In genomic region chr16:50265260-50265659, GRCh38 we compare ENCODE assay signal across 8 cellular contexts. TPM values are rescaled to one million over a fixed set of nuclear protein-coding genes. Genes with fewer than 3 reads are reported as not detected.
DNase-seq lines count a peak whose midpoint lies in the region; ATAC-seq and TF ChIP-seq lines count a peak whose summit lies in the region.

No MANE protein-coding gene starts in this region.

- H3K9me3 Mint-ChIP-seq in Calu3 (ENCODE audit: low read depth, unreplicated experiment) (no peaks in the 10 kb centered on the region), progenitor cell of endocrine pancreas (ENCODE audit: low read depth) (no peaks in the 10 kb centered on the region)

- CTCF ChIA-PET in Calu3 (lab: Charles Lee), result interaction anchor here (0.9 kb wide), 1 partner anchor 240 kb away, joined by 3 read pairs; the partner anchor contains the start of gene CNEP1R1

- TF ChIP-seq CTCF in Calu3 (IDR thresholded peaks at IDR 0.05; ENCODE audit: unreplicated experiment), result no peak
- TF ChIP-seq CTCF in Peyer's patch (IDR thresholded peaks at IDR 0.05), result peak; percentile 13 to 44 (median 27)
- TF ChIP-seq CTCF in brain microvascular endothelial cell (IDR thresholded peaks at IDR 0.05; ENCODE audit: low read depth, low read length, missing control alignments), result peak; percentile 57
- peak; percentile 13 for TF ChIP-seq CTCF in progenitor cell of endocrine pancreas (IDR thresholded peaks at IDR 0.05; ENCODE audit: unreplicated experiment)
- TF ChIP-seq CTCF in uterus (IDR thresholded peaks at IDR 0.05), result no peak

- H3K36me3 Mint-ChIP-seq in Calu3 (ENCODE audit: insufficient read depth, unreplicated experiment) (peaks cover 6% of the 10 kb centered on the region), progenitor cell of endocrine pancreas (ENCODE audit: insufficient read depth) (no peaks in the 10 kb centered on the region)

- H3K27ac Mint-ChIP-seq in Calu3 (ENCODE audit: unreplicated experiment) (peak overlapping the region; percentile 3), progenitor cell of endocrine pancreas (no peak overlapping the region)

- DNase-seq in Calu3, result peak; percentile 44
- DNase-seq in H4 (ENCODE audit: low spot score), result peak; percentile 59
- peak; percentile 41 to 73 (median 54) for DNase-seq in Peyer's patch
- DNase-seq in brain microvascular endothelial cell, result no peak
- no peak for DNase-seq in progenitor cell of endocrine pancreas (ENCODE audit: low spot score, unreplicated experiment)
- no peak for DNase-seq in uterus
- DNase-seq in NCI-H1105 treated with DMSO at 0.1 percent for 48 hours (lab: John Stamatoyannopoulos, UW), result no peak

- H3K36me3 ChIP-seq in Peyer's patch (no peaks in the 10 kb centered on the region), brain microvascular endothelial cell (replicated peaks) (no peaks in the 10 kb centered on the region), uterus (no peaks in the 10 kb centered on the region)

- TF ChIP-seq POLR2A in Peyer's patch (IDR thresholded peaks at IDR 0.05) (no peak), uterus (IDR thresholded peaks at IDR 0.05) (no peak), GM18505 (IDR thresholded peaks at IDR 0.05; ENCODE audit: borderline replicate concordance, extremely low read depth, insufficient read depth, insufficient read length) (no peak)

- no peaks in the 10 kb centered on the region for H3K9me3 ChIP-seq in Peyer's patch
- H3K9me3 ChIP-seq in uterus, result no peaks in the 10 kb centered on the region

- no peak for ATAC-seq in GM18505 (IDR thresholded peaks at IDR 0.05; ENCODE audit: unreplicated experiment)

- intact Hi-C loops in Calu3 (cut with micrococcal nuclease; ENCODE audit: unreplicated experiment) (no loop called here), uterus (cut with DNase I; ENCODE audit: low total_unique reads) (no loop called here)

- H3K27me3 Mint-ChIP-seq in Calu3 (ENCODE audit: unreplicated experiment), result no peaks in the 10 kb centered on the region
- H3K27me3 Mint-ChIP-seq in progenitor cell of endocrine pancreas, result no peaks in the 10 kb centered on the region

- H3K27ac ChIP-seq in Peyer's patch (peak overlapping the region in 1 of 4 donors; percentile 91), brain microvascular endothelial cell (no peak overlapping the region), uterus (no peak overlapping the region)

- H3K4me1 ChIP-seq in Peyer's patch (peaks cover 0 to 16% (median 12%) of the 10 kb centered on the region in 4 donors), uterus (peaks cover 0 to 10% of the 10 kb centered on the region in 2 donors)

- H3K4me1 Mint-ChIP-seq in Calu3 (ENCODE audit: low read depth, unreplicated experiment) (peaks cover 42% of the 10 kb centered on the region), progenitor cell of endocrine pancreas (ENCODE audit: low read depth) (peaks cover 12% of the 10 kb centered on the region)

- H3K4me3 Mint-ChIP-seq in Calu3 (ENCODE audit: low read depth, unreplicated experiment), result peak overlapping the region; percentile 68
- H3K4me3 Mint-ChIP-seq in progenitor cell of endocrine pancreas (ENCODE audit: low read depth), result no peak overlapping the region

- no TSS peak for BruUV-seq in Calu3 (replicated peaks; lab: Mats Ljungman, UMichigan)

- no peaks in the 10 kb centered on the region for H3K27me3 ChIP-seq in Peyer's patch
- H3K27me3 ChIP-seq in brain microvascular endothelial cell (replicated peaks), result no peaks in the 10 kb centered on the region
- no peaks in the 10 kb centered on the region for H3K27me3 ChIP-seq in uterus

- in situ Hi-C loops in brain microvascular endothelial cell (cut with HindIII; ENCODE audit: low pct_ligation_motif_present, low sequenced_read_pairs), result no loop called here

- H3K4me3 ChIP-seq in Peyer's patch, result no peak overlapping the region
- H3K4me3 ChIP-seq in brain microvascular endothelial cell (ENCODE audit: low read depth, low read length), result no peak overlapping the region
- no peak overlapping the region for H3K4me3 ChIP-seq in uterus

RNA-seq across cellular contexts. Expression of gene ADCY7, which starts 1.1 kb away (rescaled TPM):
- total RNA-seq in Calu3 (2022) (67.7 and 71.4 TPM in 2 replicates), Peyer's patch (10 to 100 TPM in 3 of 4 donors, 1 to 10 TPM in 1; 6.5 to 67.7 (median 21.5) TPM), progenitor cell of endocrine pancreas (16.8 and 17.0 TPM in 2 replicates), uterus (10 to 100 TPM in 1 of 4 donors, 1 to 10 TPM in 3; 3.3 to 25.9 (median 6.6) TPM)
- total RNA-seq in H4 (2014; rRNA removed; shearing (Covaris generic)), result 28.8 and 41.6 TPM in 2 replicates

Comparison
In these comparisons a context has a peak if more than half of its experiments do, and no peak if none do; other contexts are left out.
1. DNase-seq: peak in Calu3 (single experiment), H4 (single experiment) and Peyer's patch (3 of 3); none in brain microvascular endothelial cell (single experiment), progenitor cell of endocrine pancreas (single experiment), uterus (0 of 2) and NCI-H1105 treated with DMSO at 0.1 percent for 48 hours (single experiment).
2. CTCF ChIP-seq: peak in Peyer's patch (6 of 6), brain microvascular endothelial cell (single experiment) and progenitor cell of endocrine pancreas (single experiment); none in Calu3 (single experiment) and uterus (0 of 4).